In genomic region chr2:162750033-162750432, GRCh38 we compare ENCODE assay signal across 21 cellular contexts.
DNase-seq lines count a peak whose midpoint lies in the region; TF ChIP-seq lines count a peak whose summit lies in the region.
"Had no signal": no experiment of that assay in that cellular context is flagged by ENCODE, and none has a peak within 500 bp of the region (broad histone marks: within the 10 kb centered on the region; RNA-seq: fewer than 3 reads in every experiment).

No MANE protein-coding gene starts in this region.

- H3K4me3 ChIP-seq in A673 (ENCODE audit: low read depth, low read length, poor library complexity, severe bottlenecking) = no peak overlapping the region
- H3K4me3 ChIP-seq in esophagus muscularis mucosa = no peak overlapping the region
- H3K4me3 ChIP-seq: BLaER1, MG63, PC-9, SJCRH30 had no signal

- H3K27ac ChIP-seq in A673 (ENCODE audit: low read depth, low read length, poor library complexity, severe bottlenecking) (peak overlapping the region; percentile 99), esophagus muscularis mucosa (replicated peaks in 1 of 4) (no peak overlapping the region)
- H3K27ac ChIP-seq: BLaER1, PC-9, SJCRH30 had no signal

- no peaks in the 10 kb centered on the region for H3K36me3 ChIP-seq in A673 (ENCODE audit: insufficient read depth, low read length, poor library complexity, severe bottlenecking)
- no peaks in the 10 kb centered on the region for H3K36me3 ChIP-seq in esophagus muscularis mucosa
- H3K36me3 ChIP-seq: BLaER1, MG63, SJCRH30 had no signal

- H3K27me3 Mint-ChIP-seq in nephron progenitor cell (ENCODE audit: low read depth, poor library complexity) = peaks cover 6% of the 10 kb centered on the region

- H3K4me1 Mint-ChIP-seq in nephron progenitor cell = no peaks in the 10 kb centered on the region

- TF ChIP-seq POLR2A in esophagus muscularis mucosa (IDR thresholded peaks at IDR 0.05; ENCODE audit: low read depth) = no peak

- no peaks in the 10 kb centered on the region for H3K9me3 Mint-ChIP-seq in nephron progenitor cell
- H3K9me3 Mint-ChIP-seq: CD8-positive, alpha-beta T cell had no signal

- H3K27me3 ChIP-seq in A673 (replicated peaks; ENCODE audit: insufficient read depth, low read depth, low read length, poor library complexity) = no peaks in the 10 kb centered on the region
- no peaks in the 10 kb centered on the region for H3K27me3 ChIP-seq in esophagus muscularis mucosa
- H3K27me3 ChIP-seq: BLaER1, MG63, SJCRH30 had no signal

- DNase-seq in A673 (ENCODE audit: low spot score) (peak; percentile 52), HuH-7.5 (ENCODE audit: low spot score) (peak; percentile 29), kidney glomerular epithelial cell (lab: John Stamatoyannopoulos, UW) (peak; percentile 5), nephron progenitor cell (no peak), NOMO-1 treated with DMSO at 0.1 percent for 48 hours (lab: John Stamatoyannopoulos, UW; ENCODE audit: unreplicated experiment) (no peak), epidermal melanocyte (ENCODE audit: insufficient read length, low spot score) (no peak), inferior parietal cortex (ENCODE audit: extremely low spot score) (no peak), esophagus muscularis mucosa (ENCODE audit: extremely low spot score) (no peak)
- DNase-seq: 8988T; CD8-positive, alpha-beta T cell; DMS 273 treated with DMSO at 0.1 percent for 48 hours; H7; IMR-90; Karpas-422; MG63; NCI-H1092; NCI-H146; NCI-H226; PC-9; SJCRH30 had no signal

- H3K36me3 Mint-ChIP-seq in nephron progenitor cell (ENCODE audit: low read depth) = no peaks in the 10 kb centered on the region
- H3K36me3 Mint-ChIP-seq: CD8-positive, alpha-beta T cell had no signal

- POLR2A ChIA-PET in A673 (lab: Charles Lee; ENCODE audit: low non-redundant PET) = no interaction called here

- CTCF ChIA-PET in A673 (lab: Charles Lee) = no interaction called here

- TF ChIP-seq CTCF in A673 (conservative IDR thresholded peaks at IDR 0.05; ENCODE audit: low read depth, low read length) (no peak), nephron progenitor cell (IDR thresholded peaks at IDR 0.05) (no peak), esophagus muscularis mucosa (IDR thresholded peaks at IDR 0.05) (no peak)

- TF ChIP-seq EP300 in esophagus muscularis mucosa (IDR thresholded peaks at IDR 0.05) = no peak

- WGBS in esophagus muscularis mucosa = 82% methylated on average over 1 of the region's 1 CpG

- intact Hi-C loops in A673 (cut with micrococcal nuclease; ENCODE audit: unreplicated experiment) = no loop called here
- intact Hi-C loops in esophagus muscularis mucosa (cut with DNase I) = no loop called here

- no peak overlapping the region for H3K4me3 Mint-ChIP-seq in nephron progenitor cell
- H3K4me3 Mint-ChIP-seq: CD8-positive, alpha-beta T cell had no signal

- BruUV-seq in A673 (replicated peaks; lab: Mats Ljungman, UMichigan) = TSS peak; percentile 89

- H3K4me1 ChIP-seq in A673 (ENCODE audit: insufficient read depth, low read length, poor library complexity, severe bottlenecking) (peaks cover 48% of the 10 kb centered on the region), esophagus muscularis mucosa (no peaks in the 10 kb centered on the region)
- H3K4me1 ChIP-seq: SJCRH30 had no signal

- H3K27ac Mint-ChIP-seq in nephron progenitor cell = peak overlapping the region; percentile 84
- H3K27ac Mint-ChIP-seq: CD8-positive, alpha-beta T cell had no signal

- no peaks in the 10 kb centered on the region for H3K9me3 ChIP-seq in A673 (ENCODE audit: low read depth, low read length, poor library complexity, severe bottlenecking)
- no peaks in the 10 kb centered on the region for H3K9me3 ChIP-seq in esophagus muscularis mucosa
- H3K9me3 ChIP-seq: BLaER1, MG63, SJCRH30 had no signal

Comparison
In these comparisons a context has a peak if more than half of its experiments do, and no peak if none do; other contexts are left out.
1. DNase-seq: peak in A673 (single experiment), HuH-7.5 (single experiment) and kidney glomerular epithelial cell (single experiment); none in nephron progenitor cell (single experiment), NOMO-1 treated with DMSO at 0.1 percent for 48 hours (single experiment), epidermal melanocyte (single experiment), inferior parietal cortex (single experiment) and esophagus muscularis mucosa (single experiment).